In the genomic region with DNA sequence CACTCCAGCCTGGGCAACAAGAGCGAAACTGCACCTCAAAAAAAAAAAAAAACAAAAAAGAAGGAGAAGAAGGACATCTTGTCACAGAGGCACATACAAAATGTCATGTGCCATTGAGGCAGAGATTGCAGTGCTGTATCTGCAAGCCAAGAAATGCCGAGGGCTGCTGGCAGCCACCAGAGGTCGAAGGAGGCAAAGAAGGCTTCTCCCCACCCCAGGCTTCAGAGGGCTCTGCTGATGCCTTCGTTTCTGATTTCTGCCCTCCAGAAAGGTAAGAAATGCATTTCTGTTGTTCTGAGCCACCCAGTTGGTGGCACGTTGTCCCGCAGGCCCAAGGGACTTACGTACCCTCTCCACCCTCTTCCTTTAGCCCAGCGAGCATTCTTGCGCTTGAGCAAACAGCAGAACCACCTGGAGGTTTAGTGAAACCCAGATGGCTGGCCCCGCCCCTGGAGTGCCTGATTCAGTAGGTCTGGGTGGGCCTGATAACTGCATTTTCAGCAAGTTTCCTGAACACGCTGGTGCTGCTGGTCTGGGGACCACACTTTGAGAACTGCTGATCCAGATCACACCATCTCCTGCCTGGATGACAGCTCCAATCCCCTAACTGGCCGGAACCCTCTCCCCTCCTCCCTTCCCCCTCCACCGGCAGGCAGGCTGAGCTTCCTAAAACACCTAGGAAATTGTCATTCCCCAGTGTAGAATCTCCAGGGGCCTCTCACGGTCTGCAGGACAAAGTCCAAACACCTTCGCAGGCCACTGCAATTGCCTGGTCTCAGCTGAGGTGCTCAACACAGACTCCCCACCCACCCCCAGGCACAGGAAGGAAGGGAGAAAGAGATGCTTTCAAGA, we compare ENCODE assay signal across 1 cellular context.
TF ChIP-seq lines count a peak whose summit lies in the region.

No MANE protein-coding gene starts in this region.

TF ChIP-seq in HepG2, 621 proteins besides CTCF, POLR2A, EP300 and RAD21 (continued from another document):
- TF ChIP-seq ZBTB3 (CRISPR knock-in tag; IDR thresholded peaks at IDR 0.05; ENCODE audit: borderline replicate concordance, low read depth): peak; percentile 65; the same call in 1 of the 2 replicates
- TF ChIP-seq MBD4 (IDR thresholded peaks at IDR 0.05; ENCODE audit: borderline replicate concordance, low read length): no peak
- 0 out of 2 replicates have a peak, but pooled peaks have one; percentile 12 for TF ChIP-seq PPARG (CRISPR knock-in tag; conservative IDR thresholded peaks at IDR 0.05)
- no peak for TF ChIP-seq ZNF530 (CRISPR knock-in tag; IDR thresholded peaks at IDR 0.05; ENCODE audit: low read depth)
- TF ChIP-seq NAIF1 (CRISPR knock-in tag; IDR thresholded peaks at IDR 0.05; ENCODE audit: borderline replicate concordance): peak; percentile 79; the same call in 1 of the 2 replicates
- TF ChIP-seq ZBTB38 (CRISPR knock-in tag; IDR thresholded peaks at IDR 0.05): no peak; the same call in none of the 2 replicates
- peak; percentile 71 for TF ChIP-seq HDAC1 (CRISPR knock-in tag; IDR thresholded peaks at IDR 0.05)
- 0 out of 2 replicates have a peak, but pooled peaks have one; percentile 17 for TF ChIP-seq ZNF317 (CRISPR knock-in tag; IDR thresholded peaks at IDR 0.05)
- TF ChIP-seq SIX4 (CRISPR knock-in tag; IDR thresholded peaks at IDR 0.05): no peak
- TF ChIP-seq PAF1 (CRISPR knock-in tag; IDR thresholded peaks at IDR 0.05): no peak
- TF ChIP-seq ZNF264 (CRISPR knock-in tag; IDR thresholded peaks at IDR 0.05): peak; percentile 74
- TF ChIP-seq SALL1 (CRISPR knock-in tag; IDR thresholded peaks at IDR 0.05): peak; percentile 85
- TF ChIP-seq ZMYM3 (CRISPR knock-in tag; IDR thresholded peaks at IDR 0.05): peak; percentile 48; the same call in 1 of the 2 replicates
- TF ChIP-seq RBAK (CRISPR knock-in tag; IDR thresholded peaks at IDR 0.05): no peak
- TF ChIP-seq MAFG (CRISPR knock-in tag; IDR thresholded peaks at IDR 0.05): no peak
- TF ChIP-seq TBX2 (CRISPR knock-in tag; IDR thresholded peaks at IDR 0.05; ENCODE audit: borderline replicate concordance): peak; percentile 89
- TF ChIP-seq HDAC2 (CRISPR knock-in tag; IDR thresholded peaks at IDR 0.05): peak; percentile 42
- TF ChIP-seq HNF4A (CRISPR knock-in tag; IDR thresholded peaks at IDR 0.05): peak; percentile 92
- no peak for TF ChIP-seq ZNF672 (CRISPR knock-in tag; IDR thresholded peaks at IDR 0.05)
- TF ChIP-seq, protein P1, sequence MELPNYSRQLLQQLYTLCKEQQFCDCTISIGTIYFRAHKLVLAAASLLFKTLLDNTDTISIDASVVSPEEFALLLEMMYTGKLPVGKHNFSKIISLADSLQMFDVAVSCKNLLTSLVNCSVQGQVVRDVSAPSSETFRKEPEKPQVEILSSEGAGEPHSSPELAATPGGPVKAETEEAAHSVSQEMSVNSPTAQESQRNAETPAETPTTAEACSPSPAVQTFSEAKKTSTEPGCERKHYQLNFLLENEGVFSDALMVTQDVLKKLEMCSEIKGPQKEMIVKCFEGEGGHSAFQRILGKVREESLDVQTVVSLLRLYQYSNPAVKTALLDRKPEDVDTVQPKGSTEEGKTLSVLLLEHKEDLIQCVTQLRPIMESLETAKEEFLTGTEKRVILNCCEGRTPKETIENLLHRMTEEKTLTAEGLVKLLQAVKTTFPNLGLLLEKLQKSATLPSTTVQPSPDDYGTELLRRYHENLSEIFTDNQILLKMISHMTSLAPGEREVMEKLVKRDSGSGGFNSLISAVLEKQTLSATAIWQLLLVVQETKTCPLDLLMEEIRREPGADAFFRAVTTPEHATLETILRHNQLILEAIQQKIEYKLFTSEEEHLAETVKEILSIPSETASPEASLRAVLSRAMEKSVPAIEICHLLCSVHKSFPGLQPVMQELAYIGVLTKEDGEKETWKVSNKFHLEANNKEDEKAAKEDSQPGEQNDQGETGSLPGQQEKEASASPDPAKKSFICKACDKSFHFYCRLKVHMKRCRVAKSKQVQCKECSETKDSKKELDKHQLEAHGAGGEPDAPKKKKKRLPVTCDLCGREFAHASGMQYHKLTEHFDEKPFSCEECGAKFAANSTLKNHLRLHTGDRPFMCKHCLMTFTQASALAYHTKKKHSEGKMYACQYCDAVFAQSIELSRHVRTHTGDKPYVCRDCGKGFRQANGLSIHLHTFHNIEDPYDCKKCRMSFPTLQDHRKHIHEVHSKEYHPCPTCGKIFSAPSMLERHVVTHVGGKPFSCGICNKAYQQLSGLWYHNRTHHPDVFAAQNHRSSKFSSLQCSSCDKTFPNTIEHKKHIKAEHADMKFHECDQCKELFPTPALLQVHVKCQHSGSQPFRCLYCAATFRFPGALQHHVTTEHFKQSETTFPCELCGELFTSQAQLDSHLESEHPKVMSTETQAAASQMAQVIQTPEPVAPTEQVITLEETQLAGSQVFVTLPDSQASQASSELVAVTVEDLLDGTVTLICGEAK (IDR thresholded peaks at IDR 0.05): no peak
- TF ChIP-seq, protein P1 (CRISPR knock-in tag; IDR thresholded peaks at IDR 0.05): peak; percentile 44; the same call in 1 of the 2 replicates
- TF ChIP-seq ZNF782 (CRISPR knock-in tag; IDR thresholded peaks at IDR 0.05; ENCODE audit: borderline replicate concordance): no peak; the same call in 1 of the 2 replicates
- peak; percentile 37; the same call in 1 of the 2 replicates for TF ChIP-seq SOX5 (CRISPR knock-in tag; IDR thresholded peaks at IDR 0.05; ENCODE audit: borderline replicate concordance)
- TF ChIP-seq, protein P2, sequence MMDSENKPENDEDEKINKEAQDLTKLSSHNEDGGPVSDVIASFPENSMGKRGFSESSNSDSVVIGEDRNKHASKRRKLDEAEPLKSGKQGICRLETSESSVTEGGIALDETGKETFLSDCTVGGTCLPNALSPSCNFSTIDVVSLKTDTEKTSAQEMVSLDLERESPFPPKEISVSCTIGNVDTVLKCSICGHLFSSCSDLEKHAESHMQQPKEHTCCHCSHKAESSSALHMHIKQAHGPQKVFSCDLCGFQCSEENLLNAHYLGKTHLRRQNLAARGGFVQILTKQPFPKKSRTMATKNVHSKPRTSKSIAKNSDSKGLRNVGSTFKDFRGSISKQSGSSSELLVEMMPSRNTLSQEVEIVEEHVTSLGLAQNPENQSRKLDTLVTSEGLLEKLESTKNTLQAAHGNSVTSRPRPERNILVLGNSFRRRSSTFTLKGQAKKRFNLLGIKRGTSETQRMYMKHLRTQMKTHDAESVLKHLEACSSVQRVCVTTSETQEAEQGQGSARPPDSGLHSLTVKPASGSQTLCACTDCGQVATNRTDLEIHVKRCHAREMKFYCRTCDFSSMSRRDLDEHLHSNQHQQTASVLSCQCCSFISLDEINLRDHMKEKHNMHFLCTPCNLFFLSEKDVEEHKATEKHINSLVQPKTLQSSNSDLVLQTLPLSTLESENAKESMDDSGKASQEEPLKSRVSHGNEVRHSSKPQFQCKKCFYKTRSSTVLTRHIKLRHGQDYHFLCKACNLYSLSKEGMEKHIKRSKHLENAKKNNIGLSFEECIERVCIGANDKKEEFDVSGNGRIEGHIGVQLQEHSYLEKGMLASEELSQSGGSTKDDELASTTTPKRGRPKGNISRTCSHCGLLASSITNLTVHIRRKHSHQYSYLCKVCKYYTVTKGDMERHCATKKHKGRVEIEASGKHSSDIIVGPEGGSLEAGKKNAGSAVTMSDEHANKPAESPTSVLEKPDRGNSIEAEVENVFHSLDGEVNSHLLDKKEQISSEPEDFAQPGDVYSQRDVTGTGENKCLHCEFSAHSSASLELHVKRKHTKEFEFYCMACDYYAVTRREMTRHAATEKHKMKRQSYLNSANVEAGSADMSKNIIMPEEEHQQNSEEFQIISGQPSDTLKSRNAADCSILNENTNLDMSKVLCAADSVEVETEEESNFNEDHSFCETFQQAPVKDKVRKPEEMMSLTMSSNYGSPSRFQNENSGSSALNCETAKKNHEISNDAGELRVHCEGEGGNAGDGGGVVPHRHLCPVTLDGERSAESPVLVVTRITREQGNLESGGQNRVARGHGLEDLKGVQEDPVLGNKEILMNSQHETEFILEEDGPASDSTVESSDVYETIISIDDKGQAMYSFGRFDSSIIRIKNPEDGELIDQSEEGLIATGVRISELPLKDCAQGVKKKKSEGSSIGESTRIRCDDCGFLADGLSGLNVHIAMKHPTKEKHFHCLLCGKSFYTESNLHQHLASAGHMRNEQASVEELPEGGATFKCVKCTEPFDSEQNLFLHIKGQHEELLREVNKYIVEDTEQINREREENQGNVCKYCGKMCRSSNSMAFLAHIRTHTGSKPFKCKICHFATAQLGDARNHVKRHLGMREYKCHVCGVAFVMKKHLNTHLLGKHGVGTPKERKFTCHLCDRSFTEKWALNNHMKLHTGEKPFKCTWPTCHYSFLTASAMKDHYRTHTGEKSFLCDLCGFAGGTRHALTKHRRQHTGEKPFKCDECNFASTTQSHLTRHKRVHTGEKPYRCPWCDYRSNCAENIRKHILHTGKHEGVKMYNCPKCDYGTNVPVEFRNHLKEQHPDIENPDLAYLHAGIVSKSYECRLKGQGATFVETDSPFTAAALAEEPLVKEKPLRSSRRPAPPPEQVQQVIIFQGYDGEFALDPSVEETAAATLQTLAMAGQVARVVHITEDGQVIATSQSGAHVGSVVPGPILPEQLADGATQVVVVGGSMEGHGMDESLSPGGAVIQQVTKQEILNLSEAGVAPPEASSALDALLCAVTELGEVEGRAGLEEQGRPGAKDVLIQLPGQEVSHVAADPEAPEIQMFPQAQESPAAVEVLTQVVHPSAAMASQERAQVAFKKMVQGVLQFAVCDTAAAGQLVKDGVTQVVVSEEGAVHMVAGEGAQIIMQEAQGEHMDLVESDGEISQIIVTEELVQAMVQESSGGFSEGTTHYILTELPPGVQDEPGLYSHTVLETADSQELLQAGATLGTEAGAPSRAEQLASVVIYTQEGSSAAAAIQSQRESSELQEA (CRISPR knock-in tag; IDR thresholded peaks at IDR 0.05; ENCODE audit: not compliant biosample characterization): no peak
- peak; percentile 58 for TF ChIP-seq GATAD1 (CRISPR knock-in tag; IDR thresholded peaks at IDR 0.05)
- 0 out of 2 replicates have a peak, but pooled peaks have one; percentile 48 for TF ChIP-seq ZNF335 (CRISPR knock-in tag; IDR thresholded peaks at IDR 0.05)
- peak; percentile 72 for TF ChIP-seq PITX1 (CRISPR knock-in tag; IDR thresholded peaks at IDR 0.05)
